ENCODE assay signal across 18 cellular contexts in the genomic region with DNA sequence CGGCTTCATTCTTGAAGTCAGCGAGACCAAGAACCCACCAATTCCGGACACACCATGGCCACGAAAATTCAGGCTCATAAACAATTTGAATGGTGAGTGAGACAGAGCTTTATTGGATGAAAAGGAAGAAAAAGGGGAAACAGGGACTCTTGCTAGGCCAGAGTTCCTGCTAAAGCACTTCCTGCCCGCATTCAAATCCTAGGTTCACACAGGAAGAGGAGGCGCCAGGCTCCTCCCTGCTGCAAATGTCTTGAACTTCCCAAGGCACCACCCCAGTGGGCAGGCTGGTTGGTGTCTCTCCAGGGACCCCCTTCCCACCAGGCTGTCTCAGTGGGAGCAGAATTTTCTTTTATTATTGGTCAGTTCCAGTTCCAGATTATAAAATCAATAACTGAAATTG.
"Had no signal": no experiment of that assay in that cellular context is flagged by ENCODE, and none has a peak within 500 bp of the region (broad histone marks: within the 10 kb centered on the region; RNA-seq: fewer than 3 reads in every experiment).

No MANE protein-coding gene starts in this region.

- H3K9me3 ChIP-seq: esophagus squamous epithelium, gastroesophageal sphincter, left lung, lower lobe of right lung, pancreas had no signal

- H3K36me3 ChIP-seq: esophagus squamous epithelium, gastroesophageal sphincter, left lung, lower lobe of right lung, pancreas, stomach had no signal

- FAIRE-seq: keratinocyte, pancreas, small intestine had no signal

- H3K27me3 ChIP-seq: esophagus squamous epithelium, gastroesophageal sphincter, left lung, pancreas, stomach had no signal

- H3K4me1 ChIP-seq: esophagus squamous epithelium, left lung, lower lobe of right lung, pancreas, stomach had no signal

- H3K27ac ChIP-seq: esophagus squamous epithelium, gastroesophageal sphincter, left lung, lower lobe of right lung, pancreas, stomach had no signal

- DNase-seq: effector memory CD8-positive, alpha-beta T cell; esophagus squamous epithelium; foreskin fibroblast; glutamatergic neuron; immature natural killer cell; lower lobe of right lung; natural killer cell; occipital lobe; small intestine; stimulated activated CD4-positive, alpha-beta T cell treated with anti-CD3 and anti-CD28 coated beads, Interleukin-12 subunit alpha, Interleukin-12 subunit beta, amount 100 ng/mL, for 4 hours; stimulated activated naive CD4-positive, alpha-beta T cell; stomach; substantia nigra; trophoblast cell had no signal

- H3K4me3 ChIP-seq: esophagus squamous epithelium, gastroesophageal sphincter, left lung, lower lobe of right lung, pancreas, stomach had no signal
